Comparison of ENCODE assay signal across 30 cellular contexts in genomic region chr11:109480251-109480650, GRCh38. TPM values are rescaled to one million over a fixed set of nuclear protein-coding genes. Genes with fewer than 3 reads are reported as not detected.
"Had no signal": no experiment of that assay in that cellular context is flagged by ENCODE, and none has a peak within 500 bp of the region (broad histone marks: within the 10 kb centered on the region; RNA-seq: fewer than 3 reads in every experiment).

No MANE protein-coding gene starts in this region.

- H3K9me3 Mint-ChIP-seq: dendritic cell treated with granulocyte-macrophage colony-stimulating factor and Interleukin-4, amounts not matched to agents 40 ng/mL and 50 ng/mL, for 4 days; neural crest cell had no signal

- ATAC-seq: heart right ventricle; left ventricle myocardium superior; mucosa of descending colon; natural killer cell treated with Interleukin-12 subunit alpha and Interleukin-12 subunit beta and Interleukin-15 and Interleukin-18, amount 100 ng/mL, for 72 hours; sciatic nerve; stimulated activated effector memory CD8-positive, alpha-beta T cell treated with anti-CD3 and anti-CD28 coated beads, Interleukin-12 subunit alpha, Interleukin-12 subunit beta, amount 100 ng/mL, for 72 hours had no signal

- H3K27ac Mint-ChIP-seq: dendritic cell treated with granulocyte-macrophage colony-stimulating factor and Interleukin-4, amounts not matched to agents 40 ng/mL and 50 ng/mL, for 4 days; immature natural killer cell; memory B cell; mesothelial cell of epicardium; naive B cell; natural killer cell treated with Interleukin-12 subunit alpha and Interleukin-12 subunit beta and Interleukin-15 and Interleukin-18, amount 100 ng/mL, for 72 hours; stimulated activated effector memory CD8-positive, alpha-beta T cell treated with anti-CD3 and anti-CD28 coated beads, Interleukin-12 subunit alpha, Interleukin-12 subunit beta, amount 100 ng/mL, for 72 hours had no signal

- H3K4me1 Mint-ChIP-seq: immature natural killer cell; memory B cell; mesothelial cell of epicardium; naive B cell; stimulated activated effector memory CD8-positive, alpha-beta T cell treated with anti-CD3 and anti-CD28 coated beads, Interleukin-12 subunit alpha, Interleukin-12 subunit beta, amount 100 ng/mL, for 72 hours had no signal

- H3K36me3 Mint-ChIP-seq: immature natural killer cell; memory B cell; mesothelial cell of epicardium; naive B cell; natural killer cell treated with Interleukin-12 subunit alpha and Interleukin-12 subunit beta and Interleukin-15 and Interleukin-18, amount 100 ng/mL, for 72 hours; stimulated activated effector memory CD8-positive, alpha-beta T cell treated with anti-CD3 and anti-CD28 coated beads, Interleukin-12 subunit alpha, Interleukin-12 subunit beta, amount 100 ng/mL, for 72 hours had no signal

- H3K27me3 Mint-ChIP-seq: dendritic cell treated with granulocyte-macrophage colony-stimulating factor and Interleukin-4, amounts not matched to agents 40 ng/mL and 50 ng/mL, for 4 days; memory B cell; naive B cell; natural killer cell treated with Interleukin-12 subunit alpha and Interleukin-12 subunit beta and Interleukin-15 and Interleukin-18, amount 100 ng/mL, for 72 hours had no signal

- DNase-seq: colonic mucosa; effector memory CD4-positive, alpha-beta T cell; erythroblast; esophagus squamous epithelium; foreskin melanocyte; glutamatergic neuron; heart right ventricle; hippocampal formation; immature natural killer cell; left ventricle myocardium superior; mucosa of descending colon; naive B cell; stimulated activated CD4-positive, alpha-beta T cell treated with anti-CD3 and anti-CD28 coated beads, Interleukin-12 subunit alpha, Interleukin-12 subunit beta, amount 100 ng/mL, for 4 hours; stimulated activated CD4-positive, alpha-beta T cell treated with anti-CD3 and anti-CD28 coated beads, Interleukin-1b, Interleukin-23, amount 100 ng/mL, for 48 hours; stimulated activated CD4-positive, alpha-beta T cell treated with anti-CD3 and anti-CD28 coated beads, Interleukin-4, amount 100 ng/mL, for 24 hours; stimulated activated naive CD4-positive, alpha-beta T cell treated with Interleukin-2 at 50 U/mL for 16 hours; stomach; thyroid gland; trophoblast cell had no signal

- H3K4me3 Mint-ChIP-seq: dendritic cell treated with granulocyte-macrophage colony-stimulating factor and Interleukin-4, amounts not matched to agents 40 ng/mL and 50 ng/mL, for 4 days; immature natural killer cell; memory B cell; mesothelial cell of epicardium; naive B cell; natural killer cell treated with Interleukin-12 subunit alpha and Interleukin-12 subunit beta and Interleukin-15 and Interleukin-18, amount 100 ng/mL, for 72 hours; neural crest cell; stimulated activated effector memory CD8-positive, alpha-beta T cell treated with anti-CD3 and anti-CD28 coated beads, Interleukin-12 subunit alpha, Interleukin-12 subunit beta, amount 100 ng/mL, for 72 hours had no signal

RNA-seq across cellular contexts. Expression of gene C11orf87, which starts 58.3 kb away (rescaled TPM):
- total RNA-seq: colonic mucosa; left ventricle myocardium superior; mucosa of descending colon; natural killer cell treated with Interleukin-12 subunit alpha and Interleukin-12 subunit beta and Interleukin-15 and Interleukin-18, amount 100 ng/mL, for 72 hours; prostate gland; right atrium auricular region; subcutaneous adipose tissue; thyroid gland; vagina had no signal
